27 cellular contexts compared by ENCODE assay signal in genomic region chr16:88906020-88906419, GRCh38. TPM values are rescaled to one million over a fixed set of nuclear protein-coding genes. Genes with fewer than 3 reads are reported as not detected.
"Had no signal": no experiment of that assay in that cellular context is flagged by ENCODE, and none has a peak within 500 bp of the region (broad histone marks: within the 10 kb centered on the region; RNA-seq: fewer than 3 reads in every experiment).

No MANE protein-coding gene starts in this region.

- H3K27me3 Mint-ChIP-seq: dendritic cell treated with granulocyte-macrophage colony-stimulating factor and Interleukin-4, amounts not matched to agents 40 ng/mL and 50 ng/mL, for 4 days; memory B cell had no signal

- H3K4me2 ChIP-seq: hepatocyte, smooth muscle cell had no signal

- H2AFZ ChIP-seq: hepatocyte had no signal

- H3K27ac ChIP-seq: colonic mucosa, epithelial cell of prostate, foreskin keratinocyte, gastroesophageal sphincter, hepatocyte, prostate gland, right atrium auricular region, thoracic aorta, tibial nerve had no signal

- H3K9me3 ChIP-seq: colonic mucosa, gastroesophageal sphincter, heart left ventricle, prostate gland, right atrium auricular region, thoracic aorta, tibial nerve, upper lobe of left lung had no signal

- H3K4me1 Mint-ChIP-seq: endodermal cell had no signal

- H3K36me3 ChIP-seq: colonic mucosa, prostate gland, right atrium auricular region, thoracic aorta, tibial nerve had no signal

- H3K27ac Mint-ChIP-seq: dendritic cell treated with granulocyte-macrophage colony-stimulating factor and Interleukin-4, amounts not matched to agents 40 ng/mL and 50 ng/mL, for 4 days; endodermal cell; memory B cell; natural killer cell had no signal

- ATAC-seq: foreskin keratinocyte; gastroesophageal sphincter; left lobe of liver; sciatic nerve; stimulated activated naive CD8-positive, alpha-beta T cell treated with anti-CD3 and anti-CD28 coated beads, Interleukin-15, Interleukin-2, amounts not matched to agents 100 U/mL and 50 U/mL, for 24 hours had no signal

- H3K4me1 ChIP-seq: colonic mucosa, prostate gland had no signal

- H3K79me2 ChIP-seq: hepatocyte had no signal

- H3K4me3 ChIP-seq: colonic mucosa, gastroesophageal sphincter, heart left ventricle, hepatocyte, lung, prostate gland, right atrium auricular region, smooth muscle cell, thoracic aorta, tibial nerve, upper lobe of left lung had no signal

- H3K4me3 Mint-ChIP-seq: dendritic cell treated with granulocyte-macrophage colony-stimulating factor and Interleukin-4, amounts not matched to agents 40 ng/mL and 50 ng/mL, for 4 days; endodermal cell; memory B cell; natural killer cell had no signal

- H3K27me3 ChIP-seq: colonic mucosa, heart left ventricle, hepatocyte, right atrium auricular region, upper lobe of left lung had no signal

- H3K36me3 Mint-ChIP-seq: natural killer cell had no signal

- H3K9me3 Mint-ChIP-seq: dendritic cell treated with granulocyte-macrophage colony-stimulating factor and Interleukin-4, amounts not matched to agents 40 ng/mL and 50 ng/mL, for 4 days; endodermal cell; memory B cell; natural killer cell had no signal

- DNase-seq: colonic mucosa; effector CD8-positive, alpha-beta T cell; foreskin keratinocyte; heart left ventricle; kidney; natural killer cell; stimulated activated CD4-positive, alpha-beta T cell treated with anti-CD3 and anti-CD28 coated beads, Interleukin-12 subunit alpha, Interleukin-12 subunit beta, amount 100 ng/mL, for 4 hours had no signal

RNA-seq across cellular contexts. Expression of gene PABPN1L, which starts 39.6 kb away (rescaled TPM):
- total RNA-seq: colonic mucosa, endodermal cell, esophagus mucosa, foreskin keratinocyte, heart left ventricle, hepatocyte, kidney, lung, mononuclear cell, osteocyte, right atrium auricular region, sciatic nerve, smooth muscle cell, thoracic aorta, tibial nerve had no signal
- polyA plus RNA-seq: foreskin keratinocyte, heart left ventricle, hepatocyte, liver, smooth muscle cell had no signal
